19 cellular contexts compared by ENCODE assay signal in the genomic region with DNA sequence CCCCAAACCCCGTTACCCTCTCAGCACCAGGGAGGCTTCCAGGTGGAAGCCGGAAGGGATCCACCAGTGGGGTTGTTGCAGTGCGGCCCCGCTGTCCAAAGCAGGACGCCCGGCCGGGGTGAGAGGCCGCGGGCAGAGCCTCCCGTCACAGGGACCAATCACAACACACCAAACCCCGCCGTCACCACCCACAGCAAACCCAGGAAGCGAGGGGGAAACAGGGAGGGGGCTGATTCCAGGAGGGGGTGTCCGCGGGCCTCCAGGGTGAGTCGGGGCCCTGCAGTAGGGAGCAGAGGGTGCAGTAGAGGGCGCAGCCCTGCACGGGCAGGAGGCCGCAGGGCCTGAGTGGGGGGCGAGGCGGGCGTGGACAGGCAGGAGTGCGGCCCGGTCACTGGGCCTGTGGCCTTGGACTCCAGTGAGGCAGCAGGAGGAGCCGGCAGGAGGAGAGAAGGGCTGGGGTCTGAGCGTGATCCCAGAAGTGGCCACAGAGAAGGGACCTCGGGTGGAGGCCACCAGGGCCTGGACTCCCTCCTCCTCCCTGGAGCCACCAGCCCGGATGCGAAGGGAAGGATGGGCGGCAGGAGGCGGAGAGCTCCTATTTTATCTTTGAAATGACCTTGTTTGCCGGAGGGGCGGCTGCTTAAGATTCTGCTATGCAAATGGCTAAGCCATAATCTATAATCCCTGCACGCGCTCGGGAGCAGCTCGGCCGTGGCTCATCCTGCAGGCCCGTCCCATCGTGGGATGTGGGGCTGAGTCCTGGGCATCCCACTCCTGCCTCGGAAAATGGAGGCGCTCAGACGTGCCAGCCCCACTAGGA. TPM values are rescaled to one million over a fixed set of nuclear protein-coding genes. Genes with fewer than 3 reads are reported as not detected.
DNase-seq lines count a peak whose midpoint lies in the region; ATAC-seq and TF ChIP-seq lines count a peak whose summit lies in the region.
"Had no signal": no experiment of that assay in that cellular context is flagged by ENCODE, and none has a peak within 500 bp of the region (broad histone marks: within the 10 kb centered on the region; RNA-seq: fewer than 3 reads in every experiment).

No MANE protein-coding gene starts in this region.

- no peak overlapping the region for H4K91ac ChIP-seq in neuronal stem cell (ENCODE audit: low read depth, low read length, poor library complexity)

- H2AFZ ChIP-seq in neuronal stem cell (ENCODE audit: low read length): no peak overlapping the region
- H2AFZ ChIP-seq: PC-9 had no signal

- peak overlapping the region; percentile 46 for H2AK5ac ChIP-seq in neuronal stem cell (ENCODE audit: low read depth, low read length)

- H3K4me1 Mint-ChIP-seq in MCF 10A (ENCODE audit: insufficient read depth, unreplicated experiment): no peaks in the 10 kb centered on the region

- intact Hi-C loops in esophagus squamous epithelium (cut with DNase I) (no loop called here), MCF 10A (cut with micrococcal nuclease) (no loop called here)

- no TSS peak for BruUV-seq in MCF 10A (replicated peaks; lab: Mats Ljungman, UMichigan)

- no peaks in the 10 kb centered on the region for H3K36me3 Mint-ChIP-seq in MCF 10A (ENCODE audit: insufficient read depth, unreplicated experiment)

- H3K79me1 ChIP-seq in neuronal stem cell (ENCODE audit: low read depth, low read length): peaks cover 8% of the 10 kb centered on the region

- H3K27me3 ChIP-seq in BLaER1 (no peaks in the 10 kb centered on the region), WERI-Rb-1 (ENCODE audit: insufficient read depth, low read depth, severe bottlenecking) (no peaks in the 10 kb centered on the region), neuronal stem cell (ENCODE audit: control insufficient read depth in 3 of 3, insufficient read depth in 3 of 3, low read depth in 1 of 3, low read length in 3 of 3) (no peaks in the 10 kb centered on the region), esophagus squamous epithelium (no peaks in the 10 kb centered on the region)
- H3K27me3 ChIP-seq: SJCRH30 had no signal

- POLR2A ChIA-PET in MCF 10A (lab: Yijun Ruan, JAX): no interaction called here

- H2BK12ac ChIP-seq in neuronal stem cell (ENCODE audit: low read length): no peak overlapping the region

- DNase-seq in ELF-1 (ENCODE audit: low read depth, low spot score): peak; percentile 50
- peak; percentile 86 for DNase-seq in WERI-Rb-1
- DNase-seq in neuronal stem cell (ENCODE audit: low spot score): no peak
- DNase-seq in esophagus squamous epithelium (lab: John Stamatoyannopoulos, UW): no peak
- no peak for DNase-seq in MCF 10A (ENCODE audit: unreplicated experiment)
- DNase-seq in NCI-H2107 treated with DMSO at 0.1 percent for 48 hours (lab: John Stamatoyannopoulos, UW; ENCODE audit: unreplicated experiment): no peak
- DNase-seq: C1 segment of cervical spinal cord, EL, NCI-H1417, NCI-H1930, NCI-H2171, NCI-H446, NCI-H748 treated with DMSO at 0.1 percent for 48 hours, PC-9 had no signal

- no peak overlapping the region for H3K27ac Mint-ChIP-seq in MCF 10A (ENCODE audit: low read depth, unreplicated experiment)

- H4K8ac ChIP-seq in neuronal stem cell (ENCODE audit: low read depth, low read length): peak overlapping the region; percentile 43

- no peak for ATAC-seq in GM19324 (IDR thresholded peaks at IDR 0.05; ENCODE audit: low FRiP score, unreplicated experiment)

- H3K27ac ChIP-seq in BLaER1 (peak overlapping the region; percentile 13; the same call in 1 of the 2 replicates), WERI-Rb-1 (peak overlapping the region; percentile 89), neuronal stem cell (replicated peaks; ENCODE audit: low read length) (no peak overlapping the region), esophagus squamous epithelium (no peak overlapping the region)
- H3K27ac ChIP-seq: A549, HL-60, PC-9, SJCRH30 had no signal

- H3K4ac ChIP-seq in neuronal stem cell (ENCODE audit: low read length): no peak overlapping the region

- no peak overlapping the region for H2BK15ac ChIP-seq in neuronal stem cell (ENCODE audit: low read length)

- H3K27me3 Mint-ChIP-seq in MCF 10A (ENCODE audit: insufficient read depth, unreplicated experiment): no peaks in the 10 kb centered on the region

- no peak for TF ChIP-seq POLR2A in esophagus squamous epithelium (IDR thresholded peaks at IDR 0.05)

- H3K4me2 ChIP-seq in BLaER1 (no peak overlapping the region), neuronal stem cell (ENCODE audit: insufficient read depth, low read length, poor library complexity, severe bottlenecking) (no peak overlapping the region)
- H3K4me2 ChIP-seq: A549, PC-9 had no signal

- H3K36me3 ChIP-seq in BLaER1 (peaks cover 35% of the 10 kb centered on the region), WERI-Rb-1 (no peaks in the 10 kb centered on the region), neuronal stem cell (replicated peaks in 1 of 2; ENCODE audit: control insufficient read depth in 2 of 2, insufficient read depth in 2 of 2, low read length in 2 of 2) (no peaks in the 10 kb centered on the region), esophagus squamous epithelium (no peaks in the 10 kb centered on the region)
- H3K36me3 ChIP-seq: SJCRH30 had no signal

- peak overlapping the region; percentile 31 for H3K14ac ChIP-seq in neuronal stem cell (ENCODE audit: low read length)

- H3K4me3 Mint-ChIP-seq in MCF 10A (ENCODE audit: unreplicated experiment): no peak overlapping the region

- H4K20me1 ChIP-seq in BLaER1: peaks cover 64% of the 10 kb centered on the region

- TF ChIP-seq CTCF in WERI-Rb-1 (IDR thresholded peaks at IDR 0.05; ENCODE audit: low read depth, low read length): peak; percentile 49
- no peak for TF ChIP-seq CTCF in esophagus squamous epithelium (IDR thresholded peaks at IDR 0.05)
- no peak for TF ChIP-seq CTCF in MCF 10A (IDR thresholded peaks at IDR 0.05; ENCODE audit: unreplicated experiment)

- no peaks in the 10 kb centered on the region for H3K9me3 ChIP-seq in BLaER1
- no peaks in the 10 kb centered on the region for H3K9me3 ChIP-seq in WERI-Rb-1 (ENCODE audit: severe bottlenecking)
- H3K9me3 ChIP-seq in neuronal stem cell (replicated peaks in 1 of 2; ENCODE audit: control insufficient read depth in 2 of 2, insufficient read depth in 1 of 2, low read depth in 1 of 2, low read length in 2 of 2): no peaks in the 10 kb centered on the region
- no peaks in the 10 kb centered on the region for H3K9me3 ChIP-seq in esophagus squamous epithelium
- H3K9me3 ChIP-seq: A549, SJCRH30 had no signal

- H2BK120ac ChIP-seq in neuronal stem cell (ENCODE audit: low read depth, low read length): no peak overlapping the region

- H3K4me3 ChIP-seq in BLaER1: no peak overlapping the region
- peak overlapping the region; percentile 21 for H3K4me3 ChIP-seq in WERI-Rb-1 (ENCODE audit: low read depth, low read length)
- no peak overlapping the region for H3K4me3 ChIP-seq in neuronal stem cell (ENCODE audit: low read length in 2 of 2)
- H3K4me3 ChIP-seq in esophagus squamous epithelium: no peak overlapping the region
- H3K4me3 ChIP-seq: A549, PC-9, SJCRH30 had no signal

- H3K9ac ChIP-seq in BLaER1 (no peak overlapping the region), neuronal stem cell (ENCODE audit: low read depth, low read length, poor library complexity) (no peak overlapping the region)

- H2BK5ac ChIP-seq in neuronal stem cell (ENCODE audit: low read length): peak overlapping the region; percentile 66

- CTCF ChIA-PET in MCF 10A (lab: Yijun Ruan, JAX): no interaction called here

- no peaks in the 10 kb centered on the region for H3K9me3 Mint-ChIP-seq in MCF 10A (ENCODE audit: unreplicated experiment)

- WGBS in neuronal stem cell (ENCODE audit: extremely low coverage in 2 of 2, insufficient read length in 2 of 2, insufficient replicate concordance in 1 of 2), 2 donors: no CpG with 5 or more reads among the region's 43 CpGs
- WGBS in esophagus squamous epithelium, 2 donors: 90 to 95% methylated on average over 9 to 16 of the region's 43 CpGs

- peak overlapping the region; percentile 73 for H3K23ac ChIP-seq in neuronal stem cell (ENCODE audit: low read depth, low read length, poor library complexity)

- H3K4me1 ChIP-seq in BLaER1 (peaks cover 62% of the 10 kb centered on the region), neuronal stem cell (ENCODE audit: control insufficient read depth in 2 of 2, insufficient read depth in 1 of 2, low read depth in 1 of 2, low read length in 2 of 2) (no peaks in the 10 kb centered on the region), esophagus squamous epithelium (peaks cover 0 to 7% (median 0%) of the 10 kb centered on the region in 3 donors)
- H3K4me1 ChIP-seq: A549, SJCRH30 had no signal

- peak overlapping the region; percentile 48 for H3K18ac ChIP-seq in neuronal stem cell (ENCODE audit: low read length)

RNA-seq across cellular contexts. Expression of gene ZFPM1, which starts 41.5 kb away (rescaled TPM):
- 3.8 TPM for polyA plus RNA-seq in neuronal stem cell (2013, experiment 1 of 2)
- 4.0 TPM for polyA plus RNA-seq in neuronal stem cell (2013, experiment 2 of 2)
- 1 to 10 TPM in 3 of 4 donors, under 1 TPM in 1; 0.67 to 1.7 (median 1.2) TPM for total RNA-seq in esophagus squamous epithelium
- total RNA-seq in MCF 10A (2022): 5.0 and 6.2 TPM in 2 replicates

Comparison
In these comparisons a context has a peak if more than half of its experiments do, and no peak if none do; other contexts are left out.
1. H3K27ac ChIP-seq: peak in BLaER1 (single experiment) and WERI-Rb-1 (single experiment); none in neuronal stem cell (single experiment) and esophagus squamous epithelium (0 of 4).
2. DNase-seq: peak in ELF-1 (single experiment) and WERI-Rb-1 (single experiment); none in neuronal stem cell (single experiment), esophagus squamous epithelium (single experiment), MCF 10A (single experiment) and NCI-H2107 treated with DMSO at 0.1 percent for 48 hours (single experiment).